In genomic region chr10:36778600-36778999, GRCh38 we compare ENCODE assay signal across 16 cellular contexts.
"Had no signal": no experiment of that assay in that cellular context is flagged by ENCODE, and none has a peak within 500 bp of the region (broad histone marks: within the 10 kb centered on the region; RNA-seq: fewer than 3 reads in every experiment).

No MANE protein-coding gene starts in this region.

- DNase-seq: cortex of kidney; effector memory CD8-positive, alpha-beta T cell; immature natural killer cell; left colon; left ventricle myocardium superior; naive thymus-derived CD8-positive, alpha-beta T cell; stimulated activated CD4-positive, alpha-beta T cell treated with anti-CD3 and anti-CD28 coated beads, Interleukin-2, amount 100 ng/mL, for 24 hours; stimulated activated CD4-positive, alpha-beta T cell treated with anti-CD3 and anti-CD28 coated beads, Interleukin-4, amount 100 ng/mL, for 24 hours; stimulated activated naive CD4-positive, alpha-beta T cell treated with Interleukin-2 at 50 U/mL for 16 hours; stomach had no signal

- ATAC-seq: effector memory CD8-positive, alpha-beta T cell; naive thymus-derived CD8-positive, alpha-beta T cell; stimulated activated effector memory CD8-positive, alpha-beta T cell treated with anti-CD3 and anti-CD28 coated beads, Interleukin-12 subunit alpha, Interleukin-12 subunit beta, amount 100 ng/mL, for 72 hours had no signal

- H3K27me3 ChIP-seq: right atrium auricular region, thyroid gland had no signal

- H3K4me1 ChIP-seq: prostate gland, right atrium auricular region, thyroid gland had no signal

- H3K9me3 ChIP-seq: prostate gland, right atrium auricular region, stomach, thyroid gland had no signal

- H3K27ac ChIP-seq: prostate gland, right atrium auricular region, stomach, thyroid gland had no signal

- H3K36me3 ChIP-seq: prostate gland, right atrium auricular region, stomach, thyroid gland had no signal

- H3K27ac Mint-ChIP-seq: effector memory CD8-positive, alpha-beta T cell; immature natural killer cell; naive thymus-derived CD8-positive, alpha-beta T cell; nephron progenitor cell; stimulated activated effector memory CD8-positive, alpha-beta T cell treated with anti-CD3 and anti-CD28 coated beads, Interleukin-12 subunit alpha, Interleukin-12 subunit beta, amount 100 ng/mL, for 72 hours had no signal

- H3K36me3 Mint-ChIP-seq: immature natural killer cell; naive thymus-derived CD8-positive, alpha-beta T cell; stimulated activated effector memory CD8-positive, alpha-beta T cell treated with anti-CD3 and anti-CD28 coated beads, Interleukin-12 subunit alpha, Interleukin-12 subunit beta, amount 100 ng/mL, for 72 hours had no signal

- H3K4me3 ChIP-seq: lung, prostate gland, right atrium auricular region, stomach, thyroid gland had no signal
